Comparison of ENCODE assay signal across 9 cellular contexts in the genomic region with DNA sequence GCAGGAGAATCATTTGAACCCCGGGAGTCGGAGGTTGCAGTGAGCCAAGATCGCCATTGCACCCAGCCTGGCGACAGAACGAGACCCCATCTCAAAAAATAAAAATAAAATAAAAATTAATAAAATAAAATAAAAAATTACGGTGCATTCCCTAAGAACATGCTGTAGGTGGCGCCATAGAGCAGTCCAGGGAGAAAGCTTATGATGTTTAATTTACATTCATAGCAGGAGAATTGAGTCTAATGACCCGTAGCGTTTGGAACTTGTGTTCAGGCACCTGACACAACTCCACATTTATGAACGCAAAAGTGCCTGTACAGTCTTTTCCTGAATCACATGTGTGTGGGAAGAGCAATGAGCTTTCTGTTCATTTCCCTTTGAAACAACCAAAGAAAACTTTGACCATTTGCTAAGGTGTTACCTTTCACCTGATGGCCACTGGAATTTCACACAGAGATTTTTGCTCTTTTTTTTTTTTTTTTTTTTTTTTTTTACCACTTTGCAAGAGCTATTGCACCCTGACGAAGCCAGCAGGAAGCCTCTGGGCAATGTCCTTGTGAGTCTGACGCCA.
DNase-seq lines count a peak whose midpoint lies in the region; TF ChIP-seq lines count a peak whose summit lies in the region.
"Had no signal": no experiment of that assay in that cellular context is flagged by ENCODE, and none has a peak within 500 bp of the region (broad histone marks: within the 10 kb centered on the region; RNA-seq: fewer than 3 reads in every experiment).

No MANE protein-coding gene starts in this region.

- H3K27me3 ChIP-seq in colonic mucosa, result no peaks in the 10 kb centered on the region

- no peak overlapping the region for H3K4me3 Mint-ChIP-seq in nephron
- no peak overlapping the region for H3K4me3 Mint-ChIP-seq in activated CD4-positive, alpha-beta memory T cell treated with anti-CD3 and anti-CD28 coated beads, Interleukin-2, amount 10 ng/mL, durations not matched to agents 7 days and 5 days
- H3K4me3 Mint-ChIP-seq: stimulated activated naive CD8-positive, alpha-beta T cell treated with anti-CD3 and anti-CD28 coated beads, Interleukin-15, Interleukin-2, amounts not matched to agents 100 ng/mL and 50 ng/mL, for 24 hours had no signal

- no peaks in the 10 kb centered on the region for H3K4me1 Mint-ChIP-seq in nephron
- no peaks in the 10 kb centered on the region for H3K4me1 Mint-ChIP-seq in activated CD4-positive, alpha-beta memory T cell treated with anti-CD3 and anti-CD28 coated beads, Interleukin-2, amount 10 ng/mL, durations not matched to agents 7 days and 5 days

- no peaks in the 10 kb centered on the region for H3K9me3 ChIP-seq in colonic mucosa

- no peak overlapping the region for H3K9ac ChIP-seq in colonic mucosa (ENCODE audit: low read depth in 2 of 2, low read length in 2 of 2)

- POLR2A ChIA-PET in activated CD4-positive, alpha-beta memory T cell treated with anti-CD3 and anti-CD28 coated beads, Interleukin-2, amount 10 ng/mL, durations not matched to agents 7 days and 5 days (lab: Charles Lee), result interaction anchor here (0.8 kb wide), 1 partner anchor 20 kb away, joined by 4 read pairs; no protein-coding TSS in a partner anchor

- H3K36me3 ChIP-seq in colonic mucosa, result no peaks in the 10 kb centered on the region

- peak; percentile 59 for TF ChIP-seq CTCF in colonic mucosa (IDR thresholded peaks at IDR 0.05)
- TF ChIP-seq CTCF in nephron (IDR thresholded peaks at IDR 0.05; ENCODE audit: unreplicated experiment in 3 of 3), result peak; percentile 73 to 83 (median 81)

- no peak overlapping the region for H3K27ac ChIP-seq in colonic mucosa

- DNase-seq in AG08395 (ENCODE audit: low spot score), result peak; percentile 54
- peak; percentile 34 for DNase-seq in EL
- DNase-seq in NCI-H446 (lab: John Stamatoyannopoulos, UW), result peak; percentile 10 to 56
- no peak for DNase-seq in colonic mucosa
- DNase-seq in activated CD4-positive, alpha-beta memory T cell treated with anti-CD3 and anti-CD28 coated beads, Interleukin-2, amount 10 ng/mL, durations not matched to agents 7 days and 5 days, result no peak
- DNase-seq in activated effector memory CD4-positive, alpha-beta T cell treated with Interleukin-2 at 50 U/mL for 16 hours, result no peak
- DNase-seq in SHP77 (lab: John Stamatoyannopoulos, UW), result no peak

- peak overlapping the region in 1 of 3 experiments; percentile 60 for H3K27ac Mint-ChIP-seq in nephron
- no peak overlapping the region for H3K27ac Mint-ChIP-seq in activated CD4-positive, alpha-beta memory T cell treated with anti-CD3 and anti-CD28 coated beads, Interleukin-2, amount 10 ng/mL, durations not matched to agents 7 days and 5 days
- H3K27ac Mint-ChIP-seq: stimulated activated naive CD8-positive, alpha-beta T cell treated with anti-CD3 and anti-CD28 coated beads, Interleukin-15, Interleukin-2, amounts not matched to agents 100 ng/mL and 50 ng/mL, for 24 hours had no signal

- H3K36me3 Mint-ChIP-seq in nephron (ENCODE audit: low read depth), result no peaks in the 10 kb centered on the region
- no peaks in the 10 kb centered on the region for H3K36me3 Mint-ChIP-seq in activated CD4-positive, alpha-beta memory T cell treated with anti-CD3 and anti-CD28 coated beads, Interleukin-2, amount 10 ng/mL, durations not matched to agents 7 days and 5 days (ENCODE audit: low read depth)

- no peak overlapping the region for H3K4me3 ChIP-seq in colonic mucosa

- no peaks in the 10 kb centered on the region for H3K4me1 ChIP-seq in colonic mucosa

- CTCF ChIA-PET in activated CD4-positive, alpha-beta memory T cell treated with anti-CD3 and anti-CD28 coated beads, Interleukin-2, amount 10 ng/mL, durations not matched to agents 7 days and 5 days (lab: Charles Lee), result interaction anchor here (0.6 to 5.2 kb wide), 24 partner anchors 8 to 356 kb away, joined by 3 to 35 read pairs (median 3); partner anchors contain the start of genes AKAP3 and NDUFA9

- intact Hi-C loops in colonic mucosa (cut with DNase I), result no loop called here

- H3K27me3 Mint-ChIP-seq in nephron (ENCODE audit: low read depth), result peaks cover 10% of the 10 kb centered on the region
- H3K27me3 Mint-ChIP-seq in activated CD4-positive, alpha-beta memory T cell treated with anti-CD3 and anti-CD28 coated beads, Interleukin-2, amount 10 ng/mL, durations not matched to agents 7 days and 5 days, result peaks cover 15% of the 10 kb centered on the region

- H3K9me3 Mint-ChIP-seq in nephron, result no peaks in the 10 kb centered on the region
- H3K9me3 Mint-ChIP-seq in activated CD4-positive, alpha-beta memory T cell treated with anti-CD3 and anti-CD28 coated beads, Interleukin-2, amount 10 ng/mL, durations not matched to agents 7 days and 5 days, result no peaks in the 10 kb centered on the region

Comparison
In these comparisons a context has a peak if more than half of its experiments do, and no peak if none do; other contexts are left out.
1. DNase-seq: peak in AG08395 (single experiment), EL (single experiment) and NCI-H446 (2 of 2); none in colonic mucosa (single experiment), activated CD4-positive, alpha-beta memory T cell treated with anti-CD3 and anti-CD28 coated beads, Interleukin-2, amount 10 ng/mL, durations not matched to agents 7 days and 5 days (single experiment), activated effector memory CD4-positive, alpha-beta T cell treated with Interleukin-2 at 50 U/mL for 16 hours (single experiment) and SHP77 (0 of 2).